1 cellular context compared by ENCODE assay signal in the genomic region with DNA sequence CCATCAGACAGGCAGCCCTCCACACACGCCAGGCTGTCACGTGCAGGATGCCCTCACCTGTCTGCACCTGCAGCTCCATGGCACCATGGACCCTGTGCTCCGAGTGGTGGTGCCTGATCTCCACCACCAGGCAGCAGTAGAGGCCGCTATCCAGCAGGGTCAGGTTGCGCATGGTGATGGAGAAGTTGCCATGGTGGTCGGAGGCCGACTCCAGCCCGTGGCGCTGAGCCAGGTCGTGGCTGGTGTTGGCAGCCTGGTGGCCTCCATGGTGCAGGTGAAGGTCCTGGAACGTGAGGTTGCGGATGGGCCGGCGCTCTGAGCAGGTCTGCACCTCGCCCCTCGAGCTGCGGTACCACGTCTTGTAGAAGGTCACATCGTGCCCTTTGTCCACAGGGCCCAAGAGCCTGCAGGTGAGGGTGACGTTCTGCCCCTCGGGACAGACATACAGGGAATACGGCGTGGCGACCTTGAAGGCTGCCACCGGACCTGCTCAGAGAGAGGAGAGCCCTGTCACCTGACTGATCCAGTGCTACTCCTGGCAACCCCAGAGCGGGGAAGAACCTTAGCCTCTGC.
TF ChIP-seq lines count a peak whose summit lies in the region.

No MANE protein-coding gene starts in this region.

TF ChIP-seq in GM12878, 131 proteins besides CTCF, POLR2A, EP300 and RAD21:
- peak in 1 of 2 experiments; percentile 51; a peak in 2 of 4 replicates for TF ChIP-seq BHLHE40 (IDR thresholded peaks at IDR 0.05; ENCODE audit: borderline replicate concordance in 1 of 2, low read depth in 2 of 2, low read length in 1 of 2)
- peak; percentile 15; the same call in 1 of the 2 replicates for TF ChIP-seq SMC3 (IDR thresholded peaks at IDR 0.05; ENCODE audit: borderline replicate concordance, low read length)
- TF ChIP-seq, protein P1, sequence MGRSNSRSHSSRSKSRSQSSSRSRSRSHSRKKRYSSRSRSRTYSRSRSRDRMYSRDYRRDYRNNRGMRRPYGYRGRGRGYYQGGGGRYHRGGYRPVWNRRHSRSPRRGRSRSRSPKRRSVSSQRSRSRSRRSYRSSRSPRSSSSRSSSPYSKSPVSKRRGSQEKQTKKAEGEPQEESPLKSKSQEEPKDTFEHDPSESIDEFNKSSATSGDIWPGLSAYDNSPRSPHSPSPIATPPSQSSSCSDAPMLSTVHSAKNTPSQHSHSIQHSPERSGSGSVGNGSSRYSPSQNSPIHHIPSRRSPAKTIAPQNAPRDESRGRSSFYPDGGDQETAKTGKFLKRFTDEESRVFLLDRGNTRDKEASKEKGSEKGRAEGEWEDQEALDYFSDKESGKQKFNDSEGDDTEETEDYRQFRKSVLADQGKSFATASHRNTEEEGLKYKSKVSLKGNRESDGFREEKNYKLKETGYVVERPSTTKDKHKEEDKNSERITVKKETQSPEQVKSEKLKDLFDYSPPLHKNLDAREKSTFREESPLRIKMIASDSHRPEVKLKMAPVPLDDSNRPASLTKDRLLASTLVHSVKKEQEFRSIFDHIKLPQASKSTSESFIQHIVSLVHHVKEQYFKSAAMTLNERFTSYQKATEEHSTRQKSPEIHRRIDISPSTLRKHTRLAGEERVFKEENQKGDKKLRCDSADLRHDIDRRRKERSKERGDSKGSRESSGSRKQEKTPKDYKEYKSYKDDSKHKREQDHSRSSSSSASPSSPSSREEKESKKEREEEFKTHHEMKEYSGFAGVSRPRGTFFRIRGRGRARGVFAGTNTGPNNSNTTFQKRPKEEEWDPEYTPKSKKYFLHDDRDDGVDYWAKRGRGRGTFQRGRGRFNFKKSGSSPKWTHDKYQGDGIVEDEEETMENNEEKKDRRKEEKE (IDR thresholded peaks at IDR 0.05): no peak
